ENCODE assay signal across 12 cellular contexts in the genomic region with DNA sequence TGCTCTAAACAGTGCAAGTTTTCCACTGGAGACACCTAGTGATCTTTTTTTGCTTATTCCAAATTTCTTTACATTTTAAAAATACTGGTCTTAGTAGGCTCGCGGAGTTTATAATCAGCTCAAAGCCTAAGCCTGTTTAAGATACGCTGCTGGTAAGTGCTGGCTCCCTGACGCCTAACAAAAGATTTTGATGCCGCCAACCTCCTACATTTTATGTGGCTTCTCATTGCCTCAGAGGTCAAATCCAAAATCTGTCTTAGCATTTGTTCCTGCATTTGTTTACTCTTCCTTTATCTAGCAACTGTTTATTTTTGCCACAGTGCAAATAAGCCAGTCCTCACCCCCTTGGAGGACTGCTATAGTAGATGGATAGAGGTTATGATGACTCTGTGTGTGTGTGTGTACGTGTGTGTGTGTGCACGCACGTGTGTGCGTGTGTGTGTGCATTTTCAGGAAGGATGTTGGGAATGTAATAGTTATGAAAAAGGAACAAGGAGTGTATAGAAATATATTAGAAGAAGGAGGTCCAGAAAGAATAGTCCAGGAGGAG.
"Had no signal": no experiment of that assay in that cellular context is flagged by ENCODE, and none has a peak within 500 bp of the region (broad histone marks: within the 10 kb centered on the region; RNA-seq: fewer than 3 reads in every experiment).

No MANE protein-coding gene starts in this region.

- DNase-seq: activated gamma-delta T cell; activated naive CD8-positive, alpha-beta T cell treated with anti-CD3 and anti-CD28 coated beads, Interleukin-2, amount 10 ng/mL, durations not matched to agents 7 days and 5 days; aorta; esophagus squamous epithelium; foreskin fibroblast; left lung; T-helper 2 cell; thyroid gland had no signal

- H3K4me3 ChIP-seq: esophagus squamous epithelium, left lung, skin epidermis, thyroid gland had no signal

- H3K4me1 ChIP-seq: esophagus squamous epithelium, thyroid gland had no signal

- H3K36me3 Mint-ChIP-seq: memory B cell had no signal

- H3K27ac Mint-ChIP-seq: activated naive CD8-positive, alpha-beta T cell treated with anti-CD3 and anti-CD28 coated beads, Interleukin-2, amount 10 ng/mL, durations not matched to agents 7 days and 5 days; memory B cell had no signal

- H3K9me3 Mint-ChIP-seq: activated naive CD8-positive, alpha-beta T cell treated with anti-CD3 and anti-CD28 coated beads, Interleukin-2, amount 10 ng/mL, durations not matched to agents 7 days and 5 days; memory B cell had no signal

- H3K27me3 ChIP-seq: neutrophil, thyroid gland had no signal

- H3K27me3 Mint-ChIP-seq: activated naive CD8-positive, alpha-beta T cell treated with anti-CD3 and anti-CD28 coated beads, Interleukin-2, amount 10 ng/mL, durations not matched to agents 7 days and 5 days had no signal

- ATAC-seq: activated CD4-positive, CD25-positive, alpha-beta regulatory T cell treated with anti-CD3 and anti-CD28 coated beads, Interleukin-2, amount 50 U/mL, for 24 hours; left lung had no signal

- H3K9me3 ChIP-seq: esophagus squamous epithelium, left lung, neutrophil, thyroid gland had no signal

- H3K36me3 ChIP-seq: esophagus squamous epithelium, left lung, neutrophil, thyroid gland had no signal

- H3K27ac ChIP-seq: esophagus squamous epithelium, left lung, neutrophil, skin epidermis, thyroid gland had no signal

- H3K4me1 Mint-ChIP-seq: memory B cell had no signal

- H3K4me3 Mint-ChIP-seq: activated naive CD8-positive, alpha-beta T cell treated with anti-CD3 and anti-CD28 coated beads, Interleukin-2, amount 10 ng/mL, durations not matched to agents 7 days and 5 days; memory B cell had no signal
